ENCODE assay signal across 30 cellular contexts in genomic region chr10:48442809-48443177, GRCh38.
"Had no signal": no experiment of that assay in that cellular context is flagged by ENCODE, and none has a peak within 500 bp of the region (broad histone marks: within the 10 kb centered on the region; RNA-seq: fewer than 3 reads in every experiment).

No MANE protein-coding gene starts in this region.

- H3K9me3 Mint-ChIP-seq: activated B cell treated with CpG ODN at 0.5 μM for 24 hours; activated CD4-positive, alpha-beta memory T cell treated with anti-CD3 and anti-CD28 coated beads, Interleukin-2, amount 10 ng/mL, durations not matched to agents 7 days and 5 days; activated naive CD4-positive, alpha-beta T cell treated with anti-CD3 and anti-CD28 coated beads for 36 hours; activated naive CD4-positive, alpha-beta T cell treated with anti-CD3 and anti-CD28 coated beads, Interleukin-2, amount 50 U/mL, for 72 hours had no signal

- H3K27ac Mint-ChIP-seq: activated B cell treated with CpG ODN at 0.5 μM for 24 hours; activated CD4-positive, alpha-beta memory T cell treated with anti-CD3 and anti-CD28 coated beads, Interleukin-2, amount 10 ng/mL, durations not matched to agents 7 days and 5 days; activated CD8-positive, alpha-beta memory T cell treated with anti-CD3 and anti-CD28 coated beads, Interleukin-2, amount 10 ng/mL, durations not matched to agents 7 days and 5 days; activated naive CD4-positive, alpha-beta T cell treated with anti-CD3 and anti-CD28 coated beads for 36 hours; activated naive CD4-positive, alpha-beta T cell treated with anti-CD3 and anti-CD28 coated beads, Interleukin-2, amount 50 U/mL, for 72 hours had no signal

- H3K36me3 Mint-ChIP-seq: activated CD8-positive, alpha-beta memory T cell treated with anti-CD3 and anti-CD28 coated beads, Interleukin-2, amount 10 ng/mL, durations not matched to agents 7 days and 5 days; activated naive CD4-positive, alpha-beta T cell treated with anti-CD3 and anti-CD28 coated beads, Interleukin-2, amount 50 U/mL, for 72 hours had no signal

- H3K4me3 Mint-ChIP-seq: activated B cell treated with CpG ODN at 0.5 μM for 24 hours; activated CD4-positive, alpha-beta memory T cell treated with anti-CD3 and anti-CD28 coated beads, Interleukin-2, amount 10 ng/mL, durations not matched to agents 7 days and 5 days; activated CD8-positive, alpha-beta memory T cell treated with anti-CD3 and anti-CD28 coated beads, Interleukin-2, amount 10 ng/mL, durations not matched to agents 7 days and 5 days; activated naive CD4-positive, alpha-beta T cell treated with anti-CD3 and anti-CD28 coated beads for 36 hours had no signal

- DNase-seq: activated B cell treated with CpG ODN at 0.5 μM for 24 hours; activated CD4-positive, alpha-beta memory T cell treated with anti-CD3 and anti-CD28 coated beads, Interleukin-2, amount 10 ng/mL, durations not matched to agents 7 days and 5 days; activated CD4-positive, alpha-beta T cell treated with anti-CD3 and anti-CD28 coated beads for 4 hours; activated CD4-positive, alpha-beta T cell treated with anti-CD3 and anti-CD28 coated beads, Interleukin-2, amount 50 U/mL, for 1 hour; activated CD4-positive, CD25-positive, alpha-beta regulatory T cell treated with anti-CD3 and anti-CD28 coated beads, Interleukin-2, amount 50 U/mL, for 72 hours; activated CD8-positive, alpha-beta memory T cell treated with anti-CD3 and anti-CD28 coated beads for 24 hours; activated CD8-positive, alpha-beta memory T cell treated with anti-CD3 and anti-CD28 coated beads, Interleukin-2, amount 10 ng/mL, durations not matched to agents 7 days and 5 days; activated gamma-delta T cell; activated naive CD4-positive, alpha-beta T cell treated with anti-CD3 and anti-CD28 coated beads for 36 hours; MM.1S; NCI-H1092 treated with DMSO at 0.1 percent for 48 hours; NCI-H1417; NCI-H146; NCI-H187; NCI-H2029 treated with DMSO at 0.1 percent for 48 hours; NCI-H2107; NCI-H2171; NCI-H2227 treated with DMSO at 0.1 percent for 48 hours; NCI-H446; NCI-H510A treated with DMSO at 0.1 percent for 48 hours; NCI-H526 treated with DMSO at 0.1 percent for 48 hours; NCI-H774; PC-3; RPMI8226; SW 1271; T-helper 1 cell; T-helper 2 cell; T-helper 9 cell had no signal

- H3K4me1 Mint-ChIP-seq: activated B cell treated with CpG ODN at 0.5 μM for 24 hours; activated CD4-positive, alpha-beta memory T cell treated with anti-CD3 and anti-CD28 coated beads, Interleukin-2, amount 10 ng/mL, durations not matched to agents 7 days and 5 days had no signal

- ATAC-seq: activated CD8-positive, alpha-beta memory T cell treated with anti-CD3 and anti-CD28 coated beads, Interleukin-2, amount 10 ng/mL, durations not matched to agents 7 days and 5 days; activated naive CD4-positive, alpha-beta T cell treated with anti-CD3 and anti-CD28 coated beads, Interleukin-2, amount 50 U/mL, for 72 hours; body of pancreas; PC-3 had no signal

- H3K27me3 Mint-ChIP-seq: activated B cell treated with CpG ODN at 0.5 μM for 24 hours; activated CD4-positive, alpha-beta memory T cell treated with anti-CD3 and anti-CD28 coated beads, Interleukin-2, amount 10 ng/mL, durations not matched to agents 7 days and 5 days had no signal
